In the genomic region with DNA sequence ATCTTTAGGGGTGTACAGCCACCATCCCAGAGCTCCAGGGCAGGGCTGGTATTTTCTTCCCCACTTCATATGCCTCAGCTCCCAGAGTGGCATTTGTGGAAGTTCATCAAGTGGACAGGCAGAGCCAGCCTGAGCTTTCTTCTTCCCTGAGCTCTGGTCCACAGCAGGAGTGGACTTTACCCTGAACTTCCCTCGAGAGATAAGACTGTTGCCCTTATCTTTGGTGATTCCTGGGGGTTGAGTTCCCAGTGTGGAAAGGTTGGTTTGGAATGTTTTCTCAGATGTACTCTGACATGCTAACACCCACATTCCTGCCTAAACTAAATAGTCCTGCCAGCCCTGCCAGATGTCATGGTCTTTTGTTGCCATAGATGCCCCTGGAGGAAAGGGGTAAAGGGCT, we compare ENCODE assay signal across 19 cellular contexts.
DNase-seq lines count a peak whose midpoint lies in the region; ATAC-seq, FAIRE-seq and TF ChIP-seq lines count a peak whose summit lies in the region.
"Had no signal": no experiment of that assay in that cellular context is flagged by ENCODE, and none has a peak within 500 bp of the region (broad histone marks: within the 10 kb centered on the region; RNA-seq: fewer than 3 reads in every experiment).

No MANE protein-coding gene starts in this region.

- H3K27ac Mint-ChIP-seq in osteocyte (ENCODE audit: unreplicated experiment) = no peak overlapping the region
- H3K27ac Mint-ChIP-seq in stimulated activated naive B cell treated with anti-CD40 and anti-IgM and Interleukin-4, amounts not matched to agents 10 μg/mL and 1 μg/mL and 100 μg/mL, for 72 hours = no peak overlapping the region
- H3K27ac Mint-ChIP-seq: CD8-positive, alpha-beta memory T cell had no signal

- peak; percentile 20 for FAIRE-seq in urothelium cell line (lab: Jason Lieb, UNC)
- FAIRE-seq: G401.6 had no signal

- peaks cover 8% of the 10 kb centered on the region for H3K9me3 Mint-ChIP-seq in osteocyte (ENCODE audit: unreplicated experiment)
- peaks cover 2 to 11% of the 10 kb centered on the region in 2 donors for H3K9me3 Mint-ChIP-seq in stimulated activated naive B cell treated with anti-CD40 and anti-IgM and Interleukin-4, amounts not matched to agents 10 μg/mL and 1 μg/mL and 100 μg/mL, for 72 hours

- H3K4me1 ChIP-seq in left ventricle myocardium inferior = no peaks in the 10 kb centered on the region

- in situ Hi-C loops in GM13976 (cut with MboI; ENCODE audit: low sequenced_read_pairs, unreplicated experiment) = no loop called here

- no peak for ATAC-seq in left ventricle myocardium superior
- no peak for ATAC-seq in stimulated activated naive B cell treated with anti-CD40 and anti-IgM and Interleukin-4, amounts not matched to agents 10 μg/mL and 1 μg/mL and 100 μg/mL, for 72 hours (replicated peaks)

- TF ChIP-seq CTCF in left ventricle myocardium inferior (IDR thresholded peaks at IDR 0.05; ENCODE audit: borderline replicate concordance) (no peak), osteocyte (IDR thresholded peaks at IDR 0.05) (no peak), GM13976 (IDR thresholded peaks at IDR 0.05; ENCODE audit: borderline replicate concordance, control extremely low read depth, extremely low read depth, insufficient read depth, missing control alignments) (no peak)

- H3K4me1 Mint-ChIP-seq in osteocyte (ENCODE audit: unreplicated experiment) = no peaks in the 10 kb centered on the region
- no peaks in the 10 kb centered on the region for H3K4me1 Mint-ChIP-seq in stimulated activated naive B cell treated with anti-CD40 and anti-IgM and Interleukin-4, amounts not matched to agents 10 μg/mL and 1 μg/mL and 100 μg/mL, for 72 hours
- H3K4me1 Mint-ChIP-seq: CD8-positive, alpha-beta memory T cell had no signal

- no peak overlapping the region for H3K4me3 Mint-ChIP-seq in osteocyte (ENCODE audit: unreplicated experiment)
- no peak overlapping the region for H3K4me3 Mint-ChIP-seq in stimulated activated naive B cell treated with anti-CD40 and anti-IgM and Interleukin-4, amounts not matched to agents 10 μg/mL and 1 μg/mL and 100 μg/mL, for 72 hours
- H3K4me3 Mint-ChIP-seq: CD8-positive, alpha-beta memory T cell had no signal

- peaks cover 14% of the 10 kb centered on the region for H3K9me3 ChIP-seq in left ventricle myocardium inferior (replicated peaks)

- peaks cover 11% of the 10 kb centered on the region for H3K27me3 Mint-ChIP-seq in osteocyte (ENCODE audit: unreplicated experiment)
- H3K27me3 Mint-ChIP-seq in stimulated activated naive B cell treated with anti-CD40 and anti-IgM and Interleukin-4, amounts not matched to agents 10 μg/mL and 1 μg/mL and 100 μg/mL, for 72 hours = peaks cover 4% of the 10 kb centered on the region in 2 donors

- no peaks in the 10 kb centered on the region for H3K36me3 Mint-ChIP-seq in osteocyte (ENCODE audit: unreplicated experiment)
- peaks cover 1 to 13% of the 10 kb centered on the region in 2 donors for H3K36me3 Mint-ChIP-seq in stimulated activated naive B cell treated with anti-CD40 and anti-IgM and Interleukin-4, amounts not matched to agents 10 μg/mL and 1 μg/mL and 100 μg/mL, for 72 hours

- H3K27me3 ChIP-seq in left ventricle myocardium inferior (ENCODE audit: low read depth) = no peaks in the 10 kb centered on the region

- no peak for DNase-seq in left ventricle myocardium inferior
- DNase-seq in left ventricle myocardium superior = no peak
- DNase-seq in islet precursor cell = peak; percentile 29
- DNase-seq in osteocyte (ENCODE audit: extremely low spot score, unreplicated experiment) = peak; percentile 27
- DNase-seq in urothelium cell line (ENCODE audit: low spot score) = no peak
- DNase-seq in NCI-H146 (lab: John Stamatoyannopoulos, UW) = no peak
- no peak for DNase-seq in GM13976 (ENCODE audit: low spot score)
- DNase-seq in stimulated activated naive B cell treated with anti-CD40 and anti-IgM and Interleukin-4, amounts not matched to agents 10 μg/mL and 1 μg/mL and 100 μg/mL, for 72 hours = no peak
- DNase-seq: CD8-positive, alpha-beta memory T cell; DND-41; KBM-7; NCI-H1417; NCI-H2029 treated with DMSO at 0.1 percent for 48 hours; NCI-H2171 treated with DMSO at 0.1 percent for 48 hours; NCI-H510A; NCI-H82 had no signal

- H3K4me3 ChIP-seq in left ventricle myocardium inferior = no peak overlapping the region
- H3K4me3 ChIP-seq: PC-9 had no signal

- intact Hi-C loops in left ventricle myocardium inferior (cut with micrococcal nuclease) (no loop called here), left ventricle myocardium superior (cut with micrococcal nuclease) (no loop called here)

- H3K36me3 ChIP-seq in left ventricle myocardium inferior = peaks cover 4% of the 10 kb centered on the region

- H3K27ac ChIP-seq in left ventricle myocardium inferior (replicated peaks) = peak overlapping the region; percentile 57
- H3K27ac ChIP-seq: 22Rv1, PC-9 had no signal

Comparison
In these comparisons a context has a peak if more than half of its experiments do, and no peak if none do; other contexts are left out.
1. DNase-seq: peak in islet precursor cell (single experiment) and osteocyte (single experiment); none in left ventricle myocardium inferior (single experiment), left ventricle myocardium superior (single experiment), urothelium cell line (single experiment), NCI-H146 (single experiment), GM13976 (single experiment) and stimulated activated naive B cell treated with anti-CD40 and anti-IgM and Interleukin-4, amounts not matched to agents 10 μg/mL and 1 μg/mL and 100 μg/mL, for 72 hours (single experiment).